Comparison of ENCODE assay signal across 13 cellular contexts in genomic region chr5:141866111-141866510, GRCh38. TPM values are rescaled to one million over a fixed set of nuclear protein-coding genes. Genes with fewer than 3 reads are reported as not detected.
DNase-seq lines count a peak whose midpoint lies in the region; ATAC-seq, FAIRE-seq and TF ChIP-seq lines count a peak whose summit lies in the region.
"Had no signal": no experiment of that assay in that cellular context is flagged by ENCODE, and none has a peak within 500 bp of the region (broad histone marks: within the 10 kb centered on the region; RNA-seq: fewer than 3 reads in every experiment).

No MANE protein-coding gene starts in this region.

- intact Hi-C loops in PC-3 (cut with micrococcal nuclease), result loop anchor here (2.0 kb wide), 1 partner anchor 17 kb away; no protein-coding TSS in a partner anchor

- no peak overlapping the region for H3K4me3 ChIP-seq in PC-3 (ENCODE audit: low read length)
- no peak overlapping the region for H3K4me3 ChIP-seq in neuronal stem cell (ENCODE audit: low read length in 2 of 2)
- no peak overlapping the region for H3K4me3 ChIP-seq in smooth muscle cell
- H3K4me3 ChIP-seq: gastrocnemius medialis had no signal

- no peak overlapping the region for H4K8ac ChIP-seq in neuronal stem cell (ENCODE audit: low read depth, low read length)

- no TSS peak for BruUV-seq in PC-3 (replicated peaks; lab: Mats Ljungman, UMichigan)

- H3K36me3 ChIP-seq in PC-3 (ENCODE audit: low read depth, low read length) (peaks cover 16% of the 10 kb centered on the region), neuronal stem cell (replicated peaks in 1 of 2; ENCODE audit: control insufficient read depth in 2 of 2, insufficient read depth in 2 of 2, low read length in 2 of 2) (peaks cover 60 to 96% of the 10 kb centered on the region in 2 donors), smooth muscle cell (ENCODE audit: low read depth) (no peaks in the 10 kb centered on the region)
- H3K36me3 ChIP-seq: gastrocnemius medialis had no signal

- H2BK15ac ChIP-seq in neuronal stem cell (ENCODE audit: low read length), result no peak overlapping the region

- H3K79me2 ChIP-seq in PC-3 (ENCODE audit: low read length) (peaks cover 28% of the 10 kb centered on the region), smooth muscle cell (ENCODE audit: low read depth) (no peaks in the 10 kb centered on the region)

- no peaks in the 10 kb centered on the region for H3K9me2 ChIP-seq in PC-3 (replicated peaks; ENCODE audit: low read length)

- POLR2A ChIA-PET in PC-3 (lab: Charles Lee; ENCODE audit: unreplicated experiment), result no interaction called here

- DNase-seq in C1 segment of cervical spinal cord (lab: John Stamatoyannopoulos, UW), result peak in 13 of 14 donors; percentile 46 to 92 (median 83)
- peak; percentile 93 for DNase-seq in PC-3
- DNase-seq in frontal cortex (ENCODE audit: low spot score in 2 of 2), result peak; percentile 83 to 86
- DNase-seq in neuronal stem cell (ENCODE audit: low spot score), result no peak
- no peak for DNase-seq in smooth muscle cell (lab: John Stamatoyannopoulos, UW; ENCODE audit: unreplicated experiment)
- no peak for DNase-seq in KG1 (lab: John Stamatoyannopoulos, UW)
- DNase-seq in NCI-H446 treated with DMSO at 0.1 percent for 48 hours (lab: John Stamatoyannopoulos, UW), result no peak
- DNase-seq: activated T-cell treated with anti-CD3 and anti-CD28 coated beads, Interleukin-2, amount 50 U/mL, for 1 hour; gastrocnemius medialis; IMR-90 had no signal

- ATAC-seq in PC-3 (peak; percentile 89), HG02678 (IDR thresholded peaks at IDR 0.05; ENCODE audit: unreplicated experiment) (no peak)
- ATAC-seq: gastrocnemius medialis; naive thymus-derived CD8-positive, alpha-beta T cell had no signal

- WGBS in neuronal stem cell (ENCODE audit: extremely low coverage in 2 of 2, insufficient read length in 2 of 2, insufficient replicate concordance in 1 of 2), 2 donors, result no CpG with 5 or more reads among the region's 13 CpGs
- WGBS in smooth muscle cell (ENCODE audit: low lambda C conversion rate), result 84% methylated on average over 13 of the region's 13 CpGs

- H2AFZ ChIP-seq in PC-3 (ENCODE audit: low read length), result no peak overlapping the region
- no peak overlapping the region for H2AFZ ChIP-seq in neuronal stem cell (ENCODE audit: low read length)
- no peak overlapping the region for H2AFZ ChIP-seq in smooth muscle cell (ENCODE audit: low read depth)

- H3K27ac ChIP-seq in PC-3 (ENCODE audit: low read length) (peak overlapping the region; percentile 95), neuronal stem cell (replicated peaks; ENCODE audit: low read length) (no peak overlapping the region), smooth muscle cell (ENCODE audit: low read depth) (no peak overlapping the region)
- H3K27ac ChIP-seq: gastrocnemius medialis had no signal

- CTCF ChIA-PET in PC-3 (lab: Charles Lee), result no interaction called here

- H3K79me1 ChIP-seq in neuronal stem cell (ENCODE audit: low read depth, low read length), result peaks cover 2% of the 10 kb centered on the region

- no peak overlapping the region for H3K18ac ChIP-seq in neuronal stem cell (ENCODE audit: low read length)

- H2AK5ac ChIP-seq in neuronal stem cell (ENCODE audit: low read depth, low read length), result no peak overlapping the region

- H4K20me1 ChIP-seq in PC-3 (ENCODE audit: low read length) (no peaks in the 10 kb centered on the region), smooth muscle cell (ENCODE audit: low read depth) (no peaks in the 10 kb centered on the region)

- H3K9me3 ChIP-seq in PC-3 (ENCODE audit: low read length) (no peaks in the 10 kb centered on the region), neuronal stem cell (replicated peaks in 1 of 2; ENCODE audit: control insufficient read depth in 2 of 2, insufficient read depth in 1 of 2, low read depth in 1 of 2, low read length in 2 of 2) (no peaks in the 10 kb centered on the region), smooth muscle cell (replicated peaks; ENCODE audit: low read depth) (no peaks in the 10 kb centered on the region)
- H3K9me3 ChIP-seq: gastrocnemius medialis had no signal

- no peak overlapping the region for H3K14ac ChIP-seq in neuronal stem cell (ENCODE audit: low read length)

- no peaks in the 10 kb centered on the region for H3K27me3 ChIP-seq in PC-3 (ENCODE audit: low read length)
- no peaks in the 10 kb centered on the region for H3K27me3 ChIP-seq in neuronal stem cell (ENCODE audit: control insufficient read depth in 3 of 3, insufficient read depth in 3 of 3, low read depth in 1 of 3, low read length in 3 of 3)
- peaks cover 2% of the 10 kb centered on the region for H3K27me3 ChIP-seq in smooth muscle cell (ENCODE audit: low read depth)

- no peak for TF ChIP-seq CTCF in PC-3 (conservative IDR thresholded peaks at IDR 0.05; ENCODE audit: low read depth, low read length)
- no peak for TF ChIP-seq CTCF in smooth muscle cell (IDR thresholded peaks at IDR 0.05; ENCODE audit: borderline replicate concordance, insufficient read depth, poor library complexity, severe bottlenecking)

- H3K4me2 ChIP-seq in PC-3 (ENCODE audit: low read length) (peak overlapping the region; percentile 65), neuronal stem cell (ENCODE audit: insufficient read depth, low read length, poor library complexity, severe bottlenecking) (no peak overlapping the region), smooth muscle cell (no peak overlapping the region)

- no peak overlapping the region for H3K4ac ChIP-seq in neuronal stem cell (ENCODE audit: low read length)

- H2BK5ac ChIP-seq in neuronal stem cell (ENCODE audit: low read length), result no peak overlapping the region

- H3F3A ChIP-seq in PC-3 (ENCODE audit: low read length, unreplicated experiment) (no peaks in the 10 kb centered on the region), smooth muscle cell (ENCODE audit: low read depth) (no peaks in the 10 kb centered on the region)

- no peak overlapping the region for H3K23ac ChIP-seq in neuronal stem cell (ENCODE audit: low read depth, low read length, poor library complexity)

- peak; percentile 76 for FAIRE-seq in frontal cortex (lab: Jason Lieb, UNC)

- H3K9ac ChIP-seq in PC-3 (ENCODE audit: low read length) (peak overlapping the region; percentile 70), neuronal stem cell (ENCODE audit: low read depth, low read length, poor library complexity) (peak overlapping the region; percentile 25), smooth muscle cell (ENCODE audit: low read depth) (no peak overlapping the region)

- H3K4me1 ChIP-seq in PC-3 (ENCODE audit: insufficient read depth, low read length) (peaks cover 37% of the 10 kb centered on the region), neuronal stem cell (ENCODE audit: control insufficient read depth in 2 of 2, insufficient read depth in 1 of 2, low read depth in 1 of 2, low read length in 2 of 2) (peaks cover 3 to 8% of the 10 kb centered on the region in 2 donors), smooth muscle cell (ENCODE audit: low read depth) (peaks cover 3% of the 10 kb centered on the region)
- H3K4me1 ChIP-seq: gastrocnemius medialis had no signal

- H4K91ac ChIP-seq in neuronal stem cell (ENCODE audit: low read depth, low read length, poor library complexity), result no peak overlapping the region

- no peak overlapping the region for H2BK120ac ChIP-seq in neuronal stem cell (ENCODE audit: low read depth, low read length)

- no peak overlapping the region for H2BK12ac ChIP-seq in neuronal stem cell (ENCODE audit: low read length)

RNA-seq across cellular contexts. Expression of gene PCDH1, which starts 12.1 kb away (rescaled TPM):
- total RNA-seq in PC-3 (2014; rRNA removed), result 53.0 and 55.8 TPM in 2 replicates
- total RNA-seq in frontal cortex, result 41.2 TPM
- 7.6 TPM for polyA plus RNA-seq in neuronal stem cell (2013, experiment 1 of 2)
- 7.7 TPM for polyA plus RNA-seq in neuronal stem cell (2013, experiment 2 of 2)
- 4.5 and 14.7 TPM in 2 replicates for total RNA-seq in smooth muscle cell
- 2.5 and 3.1 TPM in 2 replicates for polyA plus RNA-seq in smooth muscle cell
- total RNA-seq: B cell; naive thymus-derived CD8-positive, alpha-beta T cell had no signal

RNA-seq across cellular contexts. Expression of gene DELE1, which starts 57.6 kb away (rescaled TPM):
- 46.6 and 58.9 TPM in 2 replicates for total RNA-seq in PC-3 (2014; rRNA removed)
- total RNA-seq in frontal cortex, result 30.6 TPM
- polyA plus RNA-seq in neuronal stem cell (2013, experiment 1 of 2), result 40.3 TPM
- polyA plus RNA-seq in neuronal stem cell (2013, experiment 2 of 2), result 38.7 TPM
- 32.0 and 35.8 TPM in 2 replicates for total RNA-seq in smooth muscle cell
- polyA plus RNA-seq in smooth muscle cell, result 20.7 and 21.5 TPM in 2 replicates

Comparison
In these comparisons a context has a peak if more than half of its experiments do, and no peak if none do; other contexts are left out.
1. DNase-seq: peak in C1 segment of cervical spinal cord (13 of 14), PC-3 (single experiment) and frontal cortex (2 of 2); none in neuronal stem cell (single experiment), smooth muscle cell (single experiment), KG1 (single experiment) and NCI-H446 treated with DMSO at 0.1 percent for 48 hours (single experiment).